Comparison of ENCODE assay signal across 24 cellular contexts in the genomic region with DNA sequence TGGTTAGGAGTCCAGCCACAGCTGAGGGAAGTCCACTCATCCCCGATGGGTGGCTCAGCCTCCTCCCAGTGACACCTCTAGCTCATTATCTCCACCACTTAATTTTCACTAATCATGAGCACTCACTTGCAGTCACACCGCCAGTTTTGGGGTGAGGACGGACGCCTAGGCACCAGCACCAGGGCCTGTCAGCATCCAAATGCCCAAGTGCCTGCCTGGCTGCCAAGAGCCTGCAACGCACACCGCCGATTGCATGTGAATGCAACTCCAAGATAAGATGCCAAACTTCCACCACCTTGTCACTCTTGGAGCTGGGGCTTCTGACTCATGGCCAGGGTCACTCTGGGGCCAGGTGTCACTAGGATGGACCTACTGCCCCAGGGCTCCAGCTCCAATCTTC.
"Had no signal": no experiment of that assay in that cellular context is flagged by ENCODE, and none has a peak within 500 bp of the region (broad histone marks: within the 10 kb centered on the region; RNA-seq: fewer than 3 reads in every experiment).

No MANE protein-coding gene starts in this region.

- FAIRE-seq: keratinocyte, small intestine had no signal

- H3K27ac ChIP-seq: brain microvascular endothelial cell, right lobe of liver had no signal

- H3K27ac Mint-ChIP-seq: activated CD4-positive, alpha-beta memory T cell treated with anti-CD3 and anti-CD28 coated beads, Interleukin-2, amount 10 ng/mL, durations not matched to agents 7 days and 5 days; activated CD8-positive, alpha-beta memory T cell treated with anti-CD3 and anti-CD28 coated beads, Interleukin-2, amount 10 ng/mL, durations not matched to agents 7 days and 5 days; activated T-helper 17 cell treated with anti-CD3 and anti-CD28 coated beads, Interleukin-2, amount 50 U/mL, for 72 hours; natural killer cell; progenitor cell of endocrine pancreas; stimulated activated naive CD8-positive, alpha-beta T cell treated with anti-CD3 and anti-CD28 coated beads, Interleukin-15, amount 100 ng/mL, for 72 hours; type B pancreatic cell had no signal

- H3K9me3 Mint-ChIP-seq: activated CD4-positive, alpha-beta memory T cell treated with anti-CD3 and anti-CD28 coated beads, Interleukin-2, amount 10 ng/mL, durations not matched to agents 7 days and 5 days; activated T-helper 17 cell treated with anti-CD3 and anti-CD28 coated beads, Interleukin-2, amount 50 U/mL, for 72 hours; natural killer cell; stimulated activated naive CD8-positive, alpha-beta T cell treated with anti-CD3 and anti-CD28 coated beads, Interleukin-15, amount 100 ng/mL, for 72 hours; type B pancreatic cell had no signal

- H3K9me3 ChIP-seq: gastrocnemius medialis, left lung, right lobe of liver had no signal

- H3K27me3 Mint-ChIP-seq: activated CD8-positive, alpha-beta memory T cell treated with anti-CD3 and anti-CD28 coated beads, Interleukin-2, amount 10 ng/mL, durations not matched to agents 7 days and 5 days; activated T-helper 17 cell treated with anti-CD3 and anti-CD28 coated beads, Interleukin-2, amount 50 U/mL, for 72 hours; stimulated activated naive CD8-positive, alpha-beta T cell treated with anti-CD3 and anti-CD28 coated beads, Interleukin-15, amount 100 ng/mL, for 72 hours had no signal

- H3K4me3 ChIP-seq: coronary artery, gastrocnemius medialis, left lung, right lobe of liver had no signal

- H3K4me3 Mint-ChIP-seq: activated CD4-positive, alpha-beta memory T cell treated with anti-CD3 and anti-CD28 coated beads, Interleukin-2, amount 10 ng/mL, durations not matched to agents 7 days and 5 days; activated CD8-positive, alpha-beta memory T cell treated with anti-CD3 and anti-CD28 coated beads, Interleukin-2, amount 10 ng/mL, durations not matched to agents 7 days and 5 days; activated T-helper 17 cell treated with anti-CD3 and anti-CD28 coated beads, Interleukin-2, amount 50 U/mL, for 72 hours; natural killer cell; stimulated activated naive CD8-positive, alpha-beta T cell treated with anti-CD3 and anti-CD28 coated beads, Interleukin-15, amount 100 ng/mL, for 72 hours; type B pancreatic cell had no signal

- H3K27me3 ChIP-seq: gastrocnemius medialis, right lobe of liver had no signal

- DNase-seq: activated CD4-positive, alpha-beta memory T cell treated with anti-CD3 and anti-CD28 coated beads, Interleukin-2, amount 10 ng/mL, durations not matched to agents 7 days and 5 days; activated CD4-positive, alpha-beta T cell treated with anti-CD3 and anti-CD28 coated beads for 48 hours; activated CD4-positive, CD25-positive, alpha-beta regulatory T cell; activated CD8-positive, alpha-beta memory T cell treated with anti-CD3 and anti-CD28 coated beads, Interleukin-2, amount 10 ng/mL, durations not matched to agents 7 days and 5 days; activated naive CD4-positive, alpha-beta T cell; brain microvascular endothelial cell; effector CD4-positive, alpha-beta T cell; gastrocnemius medialis; head of caudate nucleus; left lung; mesendoderm; natural killer cell; small intestine; stimulated activated CD4-positive, alpha-beta T cell treated with anti-CD3 and anti-CD28 coated beads, Interleukin-4, amount 100 ng/mL, for 1 hour; stimulated activated naive CD8-positive, alpha-beta T cell treated with anti-CD3 and anti-CD28 coated beads, Interleukin-15, amount 100 ng/mL, for 72 hours; T-helper 1 cell; T-helper 9 cell had no signal

- H3K36me3 Mint-ChIP-seq: activated CD8-positive, alpha-beta memory T cell treated with anti-CD3 and anti-CD28 coated beads, Interleukin-2, amount 10 ng/mL, durations not matched to agents 7 days and 5 days; natural killer cell; type B pancreatic cell had no signal

- H3K36me3 ChIP-seq: brain microvascular endothelial cell, gastrocnemius medialis, right lobe of liver had no signal

- ATAC-seq: activated CD8-positive, alpha-beta memory T cell treated with anti-CD3 and anti-CD28 coated beads, Interleukin-2, amount 10 ng/mL, durations not matched to agents 7 days and 5 days; activated T-helper 17 cell treated with anti-CD3 and anti-CD28 coated beads, Interleukin-2, amount 50 U/mL, for 72 hours; esophagus mucosa; stimulated activated naive CD8-positive, alpha-beta T cell treated with anti-CD3 and anti-CD28 coated beads, Interleukin-15, amount 100 ng/mL, for 72 hours had no signal
